Comparison of ENCODE assay signal across 2 cellular contexts in the genomic region with DNA sequence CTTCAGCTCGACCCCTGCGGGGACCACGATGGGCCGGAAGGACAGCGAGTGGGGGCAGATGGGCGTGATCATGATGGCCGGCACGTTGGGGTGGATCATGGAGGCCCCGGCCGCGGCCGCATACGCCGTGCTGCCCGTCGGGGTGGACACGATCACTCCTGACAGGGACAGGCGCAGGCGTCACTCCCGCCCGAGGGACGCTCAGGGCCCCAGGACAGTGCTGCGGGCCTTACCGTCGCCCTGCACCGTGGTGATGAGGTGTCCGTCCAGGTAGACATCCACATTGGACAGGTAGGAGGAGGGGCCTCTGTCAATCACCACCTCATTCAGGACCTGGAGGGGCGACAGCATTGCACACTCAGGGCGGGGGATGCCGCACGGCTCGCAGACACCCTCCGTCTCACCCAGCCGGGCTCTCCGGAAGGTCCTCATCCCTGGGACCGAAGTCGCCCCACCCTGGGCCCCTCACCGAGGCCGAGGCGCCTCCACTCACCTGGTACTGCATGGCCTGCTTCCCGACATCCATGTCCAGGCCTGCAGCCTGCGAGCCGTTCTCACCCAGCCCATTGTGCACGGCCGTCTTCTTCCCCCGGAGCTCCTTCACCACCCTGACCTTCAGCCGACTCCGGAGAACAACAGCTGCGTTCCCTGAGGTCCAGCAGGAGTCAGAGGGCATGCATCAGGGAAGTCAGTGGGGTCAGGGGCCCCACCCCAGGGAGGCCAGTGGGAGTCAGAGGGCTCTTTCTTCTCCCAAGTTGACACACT.
A peak's percentile ranks its signal among the peaks of the same experiment; 100 is the strongest.
TF ChIP-seq lines count a peak whose summit lies in the region.

No MANE protein-coding gene starts in this region.

TF ChIP-seq in K562, 482 proteins besides CTCF, POLR2A, EP300 and RAD21:
- TF ChIP-seq RBM22 (IDR thresholded peaks at IDR 0.05; ENCODE audit: low read depth, low read length, poor library complexity, severe bottlenecking) = peak; percentile 92
- TF ChIP-seq, protein P1, sequence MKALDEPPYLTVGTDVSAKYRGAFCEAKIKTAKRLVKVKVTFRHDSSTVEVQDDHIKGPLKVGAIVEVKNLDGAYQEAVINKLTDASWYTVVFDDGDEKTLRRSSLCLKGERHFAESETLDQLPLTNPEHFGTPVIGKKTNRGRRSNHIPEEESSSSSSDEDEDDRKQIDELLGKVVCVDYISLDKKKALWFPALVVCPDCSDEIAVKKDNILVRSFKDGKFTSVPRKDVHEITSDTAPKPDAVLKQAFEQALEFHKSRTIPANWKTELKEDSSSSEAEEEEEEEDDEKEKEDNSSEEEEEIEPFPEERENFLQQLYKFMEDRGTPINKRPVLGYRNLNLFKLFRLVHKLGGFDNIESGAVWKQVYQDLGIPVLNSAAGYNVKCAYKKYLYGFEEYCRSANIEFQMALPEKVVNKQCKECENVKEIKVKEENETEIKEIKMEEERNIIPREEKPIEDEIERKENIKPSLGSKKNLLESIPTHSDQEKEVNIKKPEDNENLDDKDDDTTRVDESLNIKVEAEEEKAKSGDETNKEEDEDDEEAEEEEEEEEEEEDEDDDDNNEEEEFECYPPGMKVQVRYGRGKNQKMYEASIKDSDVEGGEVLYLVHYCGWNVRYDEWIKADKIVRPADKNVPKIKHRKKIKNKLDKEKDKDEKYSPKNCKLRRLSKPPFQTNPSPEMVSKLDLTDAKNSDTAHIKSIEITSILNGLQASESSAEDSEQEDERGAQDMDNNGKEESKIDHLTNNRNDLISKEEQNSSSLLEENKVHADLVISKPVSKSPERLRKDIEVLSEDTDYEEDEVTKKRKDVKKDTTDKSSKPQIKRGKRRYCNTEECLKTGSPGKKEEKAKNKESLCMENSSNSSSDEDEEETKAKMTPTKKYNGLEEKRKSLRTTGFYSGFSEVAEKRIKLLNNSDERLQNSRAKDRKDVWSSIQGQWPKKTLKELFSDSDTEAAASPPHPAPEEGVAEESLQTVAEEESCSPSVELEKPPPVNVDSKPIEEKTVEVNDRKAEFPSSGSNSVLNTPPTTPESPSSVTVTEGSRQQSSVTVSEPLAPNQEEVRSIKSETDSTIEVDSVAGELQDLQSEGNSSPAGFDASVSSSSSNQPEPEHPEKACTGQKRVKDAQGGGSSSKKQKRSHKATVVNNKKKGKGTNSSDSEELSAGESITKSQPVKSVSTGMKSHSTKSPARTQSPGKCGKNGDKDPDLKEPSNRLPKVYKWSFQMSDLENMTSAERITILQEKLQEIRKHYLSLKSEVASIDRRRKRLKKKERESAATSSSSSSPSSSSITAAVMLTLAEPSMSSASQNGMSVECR (CRISPR knock-in tag; IDR thresholded peaks at IDR 0.05) = 0 out of 2 replicates have a peak, but pooled peaks have one; percentile 26
- 0 out of 2 replicates have a peak, but pooled peaks have one; percentile 15 for TF ChIP-seq ZFX (CRISPR knock-in tag; IDR thresholded peaks at IDR 0.05)
- no peak for TF ChIP-seq CEBPG (CRISPR knock-in tag; IDR thresholded peaks at IDR 0.05)
- TF ChIP-seq CEBPG (tag; conservative IDR thresholded peaks at IDR 0.05 in 1 of 2, IDR thresholded peaks at IDR 0.05 in 1 of 2) = no peak
- peak; percentile 18; the same call in 1 of the 2 replicates for TF ChIP-seq SUPT5H (IDR thresholded peaks at IDR 0.05)
- no peak for TF ChIP-seq TAL1 (IDR thresholded peaks at IDR 0.05)
- peak; percentile 12 for TF ChIP-seq CCNT2 (IDR thresholded peaks at IDR 0.05; ENCODE audit: borderline replicate concordance, extremely low read depth, insufficient read length, low read depth, low read length)
- TF ChIP-seq POLR2G (IDR thresholded peaks at IDR 0.05; ENCODE audit: low read depth, low read length) = peak; percentile 43; the same call in 1 of the 2 replicates
- no peak for TF ChIP-seq HNRNPH1 (optimal IDR thresholded peaks at IDR 0.05; ENCODE audit: low read depth, low read length)
- TF ChIP-seq POLR2AphosphoS5 (IDR thresholded peaks at IDR 0.05; ENCODE audit: control insufficient read depth, insufficient read depth, low read depth, low read length) = peak; percentile 11; the same call in 1 of the 2 replicates

TF ChIP-seq in liver, 16 proteins besides CTCF, POLR2A, EP300 and RAD21:
- TF ChIP-seq RXRA (IDR thresholded peaks at IDR 0.05) (no peak), GABPA (IDR thresholded peaks at IDR 0.05 in 1 of 2, conservative IDR thresholded peaks at IDR 0.05 in 1 of 2) (no peak), FOXA2 (IDR thresholded peaks at IDR 0.05) (no peak), TAF1 (conservative IDR thresholded peaks at IDR 0.05) (no peak), YY1 (IDR thresholded peaks at IDR 0.05) (no peak), NR2F2 (IDR thresholded peaks at IDR 0.05) (no peak), FOXA1 (IDR thresholded peaks at IDR 0.05) (no peak), JUND (IDR thresholded peaks at IDR 0.05) (no peak), HNF4A (conservative IDR thresholded peaks at IDR 0.05) (no peak)
- TF ChIP-seq, protein P2, sequence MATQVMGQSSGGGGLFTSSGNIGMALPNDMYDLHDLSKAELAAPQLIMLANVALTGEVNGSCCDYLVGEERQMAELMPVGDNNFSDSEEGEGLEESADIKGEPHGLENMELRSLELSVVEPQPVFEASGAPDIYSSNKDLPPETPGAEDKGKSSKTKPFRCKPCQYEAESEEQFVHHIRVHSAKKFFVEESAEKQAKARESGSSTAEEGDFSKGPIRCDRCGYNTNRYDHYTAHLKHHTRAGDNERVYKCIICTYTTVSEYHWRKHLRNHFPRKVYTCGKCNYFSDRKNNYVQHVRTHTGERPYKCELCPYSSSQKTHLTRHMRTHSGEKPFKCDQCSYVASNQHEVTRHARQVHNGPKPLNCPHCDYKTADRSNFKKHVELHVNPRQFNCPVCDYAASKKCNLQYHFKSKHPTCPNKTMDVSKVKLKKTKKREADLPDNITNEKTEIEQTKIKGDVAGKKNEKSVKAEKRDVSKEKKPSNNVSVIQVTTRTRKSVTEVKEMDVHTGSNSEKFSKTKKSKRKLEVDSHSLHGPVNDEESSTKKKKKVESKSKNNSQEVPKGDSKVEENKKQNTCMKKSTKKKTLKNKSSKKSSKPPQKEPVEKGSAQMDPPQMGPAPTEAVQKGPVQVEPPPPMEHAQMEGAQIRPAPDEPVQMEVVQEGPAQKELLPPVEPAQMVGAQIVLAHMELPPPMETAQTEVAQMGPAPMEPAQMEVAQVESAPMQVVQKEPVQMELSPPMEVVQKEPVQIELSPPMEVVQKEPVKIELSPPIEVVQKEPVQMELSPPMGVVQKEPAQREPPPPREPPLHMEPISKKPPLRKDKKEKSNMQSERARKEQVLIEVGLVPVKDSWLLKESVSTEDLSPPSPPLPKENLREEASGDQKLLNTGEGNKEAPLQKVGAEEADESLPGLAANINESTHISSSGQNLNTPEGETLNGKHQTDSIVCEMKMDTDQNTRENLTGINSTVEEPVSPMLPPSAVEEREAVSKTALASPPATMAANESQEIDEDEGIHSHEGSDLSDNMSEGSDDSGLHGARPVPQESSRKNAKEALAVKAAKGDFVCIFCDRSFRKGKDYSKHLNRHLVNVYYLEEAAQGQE (IDR thresholded peaks at IDR 0.05) = no peak
- TF ChIP-seq, protein P3, sequence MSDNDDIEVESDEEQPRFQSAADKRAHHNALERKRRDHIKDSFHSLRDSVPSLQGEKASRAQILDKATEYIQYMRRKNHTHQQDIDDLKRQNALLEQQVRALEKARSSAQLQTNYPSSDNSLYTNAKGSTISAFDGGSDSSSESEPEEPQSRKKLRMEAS (IDR thresholded peaks at IDR 0.05) = no peak
- TF ChIP-seq, protein P4, sequence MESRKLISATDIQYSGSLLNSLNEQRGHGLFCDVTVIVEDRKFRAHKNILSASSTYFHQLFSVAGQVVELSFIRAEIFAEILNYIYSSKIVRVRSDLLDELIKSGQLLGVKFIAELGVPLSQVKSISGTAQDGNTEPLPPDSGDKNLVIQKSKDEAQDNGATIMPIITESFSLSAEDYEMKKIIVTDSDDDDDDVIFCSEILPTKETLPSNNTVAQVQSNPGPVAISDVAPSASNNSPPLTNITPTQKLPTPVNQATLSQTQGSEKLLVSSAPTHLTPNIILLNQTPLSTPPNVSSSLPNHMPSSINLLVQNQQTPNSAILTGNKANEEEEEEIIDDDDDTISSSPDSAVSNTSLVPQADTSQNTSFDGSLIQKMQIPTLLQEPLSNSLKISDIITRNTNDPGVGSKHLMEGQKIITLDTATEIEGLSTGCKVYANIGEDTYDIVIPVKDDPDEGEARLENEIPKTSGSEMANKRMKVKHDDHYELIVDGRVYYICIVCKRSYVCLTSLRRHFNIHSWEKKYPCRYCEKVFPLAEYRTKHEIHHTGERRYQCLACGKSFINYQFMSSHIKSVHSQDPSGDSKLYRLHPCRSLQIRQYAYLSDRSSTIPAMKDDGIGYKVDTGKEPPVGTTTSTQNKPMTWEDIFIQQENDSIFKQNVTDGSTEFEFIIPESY (IDR thresholded peaks at IDR 0.05) = no peak
- TF ChIP-seq, protein P5, sequence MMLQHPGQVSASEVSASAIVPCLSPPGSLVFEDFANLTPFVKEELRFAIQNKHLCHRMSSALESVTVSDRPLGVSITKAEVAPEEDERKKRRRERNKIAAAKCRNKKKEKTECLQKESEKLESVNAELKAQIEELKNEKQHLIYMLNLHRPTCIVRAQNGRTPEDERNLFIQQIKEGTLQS (IDR thresholded peaks at IDR 0.05) = no peak
